23 cellular contexts compared by ENCODE assay signal in genomic region chr10:99422697-99423096, GRCh38.
"Had no signal": no experiment of that assay in that cellular context is flagged by ENCODE, and none has a peak within 500 bp of the region (broad histone marks: within the 10 kb centered on the region; RNA-seq: fewer than 3 reads in every experiment).

No MANE protein-coding gene starts in this region.

- H3K9ac ChIP-seq: parathyroid adenoma had no signal

- H3K27ac ChIP-seq: foreskin keratinocyte, hepatocyte, parathyroid adenoma, stomach, suprapubic skin, tibial artery, upper lobe of left lung, uterus had no signal

- H3K4me1 ChIP-seq: foreskin keratinocyte, stomach, suprapubic skin, tibial artery, upper lobe of left lung, uterus had no signal

- H3K4me3 ChIP-seq: hepatocyte, lung, psoas muscle, stomach, suprapubic skin, tibial artery, upper lobe of left lung, uterus had no signal

- H2AFZ ChIP-seq: hepatocyte, parathyroid adenoma had no signal

- H3K4me2 ChIP-seq: hepatocyte had no signal

- ATAC-seq: foreskin keratinocyte, left colon, left ventricle myocardium superior, psoas muscle had no signal

- H3K36me3 ChIP-seq: uterus had no signal

- FAIRE-seq: kidney had no signal

- H3K27me3 ChIP-seq: foreskin keratinocyte, hepatocyte, stomach, suprapubic skin, tibial artery, upper lobe of left lung, uterus had no signal

- H3K9me3 ChIP-seq: psoas muscle, stomach, suprapubic skin, tibial artery, upper lobe of left lung, uterus had no signal

- DNase-seq: dermis blood vessel endothelial cell; effector CD4-positive, alpha-beta T cell; endodermal cell; erythroblast; foreskin keratinocyte; head of caudate nucleus; kidney; left colon; left ventricle myocardium superior; mesendoderm; naive B cell; psoas muscle; small intestine; stimulated activated CD4-positive, alpha-beta T cell treated with anti-CD3 and anti-CD28 coated beads, Interleukin-12 subunit alpha, Interleukin-12 subunit beta, amount 100 ng/mL, for 4 hours; stimulated activated naive CD4-positive, alpha-beta T cell; stomach; tibial artery; upper lobe of left lung; uterus had no signal
